In the genomic region with DNA sequence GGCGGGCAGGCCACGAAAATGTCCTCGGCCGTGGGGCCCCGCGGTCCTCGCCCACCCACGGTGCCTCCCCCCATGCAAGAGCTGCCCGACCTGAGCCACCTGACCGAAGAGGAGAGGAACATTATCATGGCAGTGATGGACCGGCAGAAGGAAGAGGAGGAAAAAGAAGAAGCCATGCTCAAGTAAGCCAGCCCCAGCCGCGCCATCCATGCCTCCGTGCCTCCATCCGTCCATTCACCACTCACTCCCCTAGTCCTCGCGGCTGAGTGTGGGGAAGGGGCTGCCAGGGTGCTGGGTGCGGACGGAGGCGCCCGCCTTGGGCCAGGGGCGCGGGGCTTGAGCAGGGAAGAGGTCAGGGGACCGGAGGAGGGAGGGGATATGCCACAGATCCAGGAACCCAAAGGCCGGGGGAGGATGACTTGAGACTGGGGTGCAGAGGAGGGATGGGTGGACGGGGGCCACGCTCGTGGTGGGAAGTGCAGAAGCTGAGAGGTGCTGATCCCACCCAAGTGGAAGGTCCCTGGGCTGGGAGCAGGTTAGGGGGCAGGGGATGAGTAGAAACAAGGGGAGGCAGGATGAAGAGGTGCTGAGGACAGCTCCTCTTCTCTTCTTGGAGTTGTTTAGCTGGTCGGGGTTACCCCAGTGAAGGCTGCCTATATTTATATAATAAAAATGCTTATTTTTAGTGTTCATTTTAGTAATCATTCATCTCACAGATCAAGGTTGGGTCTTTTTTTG, we compare ENCODE assay signal across 9 cellular contexts. TPM values are rescaled to one million over a fixed set of nuclear protein-coding genes. Genes with fewer than 3 reads are reported as not detected.
DNase-seq lines count a peak whose midpoint lies in the region; ATAC-seq and TF ChIP-seq lines count a peak whose summit lies in the region.
"Had no signal": no experiment of that assay in that cellular context is flagged by ENCODE, and none has a peak within 500 bp of the region (broad histone marks: within the 10 kb centered on the region; RNA-seq: fewer than 3 reads in every experiment).

No MANE protein-coding gene starts in this region.

- 3% methylated on average over 29 of the region's 29 CpGs for WGBS in right cardiac atrium
- WGBS in stomach, 5 donors = 4 to 10% (median 6%) methylated on average over 28 to 29 of the region's 29 CpGs

- peak overlapping the region; percentile 64 for H3K9ac ChIP-seq in NT2/D1 (ENCODE audit: insufficient read length, low read depth)

- H3K9me3 Mint-ChIP-seq in natural killer cell = peaks cover 5 to 7% of the 10 kb centered on the region in 2 donors
- H3K9me3 Mint-ChIP-seq: dendritic cell treated with granulocyte-macrophage colony-stimulating factor and Interleukin-4, amounts not matched to agents 40 ng/mL and 50 ng/mL, for 4 days had no signal

- H3K4me1 ChIP-seq in NT2/D1 (ENCODE audit: insufficient read depth, insufficient read length) (no peaks in the 10 kb centered on the region), right cardiac atrium (ENCODE audit: control insufficient read depth, insufficient read depth, low read length) (no peaks in the 10 kb centered on the region), stomach (peaks cover 7 to 12% (median 10%) of the 10 kb centered on the region in 4 donors)

- intact Hi-C loops in right cardiac atrium (cut with DNase I) = no loop called here
- intact Hi-C loops in stomach (cut with DNase I; ENCODE audit: low total_unique reads) = no loop called here
- intact Hi-C loops in natural killer cell (cut with micrococcal nuclease) = no loop called here

- H3K4me3 Mint-ChIP-seq in natural killer cell = no peak overlapping the region
- H3K4me3 Mint-ChIP-seq: dendritic cell treated with granulocyte-macrophage colony-stimulating factor and Interleukin-4, amounts not matched to agents 40 ng/mL and 50 ng/mL, for 4 days had no signal

- peak overlapping the region; percentile 69 for H3K4me3 ChIP-seq in NT2/D1 (ENCODE audit: insufficient read length, low read depth)
- peak overlapping the region; percentile 33 for H3K4me3 ChIP-seq in right cardiac atrium (ENCODE audit: low read length)
- H3K4me3 ChIP-seq in stomach = peak overlapping the region; percentile 38 to 49 (median 46)

- no peaks in the 10 kb centered on the region for H3K4me1 Mint-ChIP-seq in natural killer cell

- ATAC-seq in GM19395 (IDR thresholded peaks at IDR 0.05; ENCODE audit: unreplicated experiment) = peak; percentile 28
- ATAC-seq in right cardiac atrium = no peak
- no peak for ATAC-seq in GM18502 (IDR thresholded peaks at IDR 0.05; ENCODE audit: poor library complexity, unreplicated experiment)
- no peak for ATAC-seq in natural killer cell

- TF ChIP-seq CTCF in stomach (IDR thresholded peaks at IDR 0.05) (no peak), natural killer cell (IDR thresholded peaks at IDR 0.05) (no peak)

- no peak for TF ChIP-seq POLR2A in stomach (IDR thresholded peaks at IDR 0.05)

- peaks cover 12 to 21% of the 10 kb centered on the region in 2 donors for H3K27me3 Mint-ChIP-seq in natural killer cell (ENCODE audit: low read depth in 2 of 2)

- peaks cover 11% of the 10 kb centered on the region for H3K36me3 Mint-ChIP-seq in natural killer cell

- no peak overlapping the region for H3K27ac ChIP-seq in right cardiac atrium (ENCODE audit: low read length)
- no peak overlapping the region for H3K27ac ChIP-seq in stomach

- DNase-seq in NT2/D1 (ENCODE audit: low read depth, low spot score) (no peak), right cardiac atrium (peak in 1 of 3 donors; percentile 29), stomach (no peak), SW 1271 (lab: John Stamatoyannopoulos, UW) (no peak), natural killer cell (no peak)
- DNase-seq in activated effector memory CD4-positive, alpha-beta T cell treated with Interleukin-2 at 50 U/mL for 16 hours = no peak

- H3K27me3 ChIP-seq in NT2/D1 (ENCODE audit: insufficient read depth, insufficient read length) (peaks cover 30% of the 10 kb centered on the region), right cardiac atrium (ENCODE audit: control insufficient read depth, insufficient read depth) (no peaks in the 10 kb centered on the region), stomach (peaks cover 6 to 46% (median 29%) of the 10 kb centered on the region in 3 donors)

- H3K9me3 ChIP-seq in NT2/D1 (ENCODE audit: insufficient read depth, low read length) = no peaks in the 10 kb centered on the region
- H3K9me3 ChIP-seq in right cardiac atrium (ENCODE audit: control insufficient read depth, low read length) = no peaks in the 10 kb centered on the region
- no peaks in the 10 kb centered on the region for H3K9me3 ChIP-seq in stomach

- TF ChIP-seq EP300 in stomach (IDR thresholded peaks at IDR 0.05) = no peak

- H3K36me3 ChIP-seq in NT2/D1 (ENCODE audit: insufficient read depth, insufficient read length, low read length) (no peaks in the 10 kb centered on the region), stomach (no peaks in the 10 kb centered on the region)

- H3K27ac Mint-ChIP-seq in natural killer cell = no peak overlapping the region
- H3K27ac Mint-ChIP-seq: dendritic cell treated with granulocyte-macrophage colony-stimulating factor and Interleukin-4, amounts not matched to agents 40 ng/mL and 50 ng/mL, for 4 days had no signal

RNA-seq across cellular contexts. Expression of a gene that starts 0.8 kb away (rescaled TPM):
- under 1 TPM; 0.20 to 0.36 (median 0.23) TPM for total RNA-seq in right cardiac atrium
- polyA plus RNA-seq in right cardiac atrium = 0.02 TPM
- total RNA-seq in stomach = 10 to 100 TPM in 3 of 5 donors, 1 to 10 TPM in 2; 2.6 to 45.2 (median 15.8) TPM
- polyA plus RNA-seq in stomach = 1 to 10 TPM in 1 of 3 donors, under 1 TPM in 2; 0.13 to 1.2 (median 0.31) TPM
- total RNA-seq in natural killer cell = not detected
